In genomic region chr2:98479959-98480524, GRCh38 we compare ENCODE assay signal across 8 cellular contexts.
DNase-seq lines count a peak whose midpoint lies in the region; ATAC-seq lines count a peak whose summit lies in the region.

No MANE protein-coding gene starts in this region.

- DNase-seq in DMS153 (lab: John Stamatoyannopoulos, UW) (peak; percentile 33), NCI-H2171 (lab: John Stamatoyannopoulos, UW) (peak; percentile 96), iPS-NIHi11 (ENCODE audit: low spot score) (peak; percentile 60), NK-92 (lab: John Stamatoyannopoulos, UW; ENCODE audit: unreplicated experiment) (no peak)
- peak; percentile 68 for DNase-seq in activated naive CD4-positive, alpha-beta T cell treated with anti-CD3 and anti-CD28 coated beads, Interleukin-2, amount 10 ng/mL, durations not matched to agents 7 days and 5 days
- DNase-seq in stimulated activated naive CD4-positive, alpha-beta T cell (lab: John Stamatoyannopoulos, UW), result peak in 4 of 6 experiments; percentile 14 to 29 (median 20)
- no peak for DNase-seq in activated CD4-positive, CD25-positive, alpha-beta regulatory T cell (lab: John Stamatoyannopoulos, UW)

- peak overlapping the region; percentile 57 for H3K4me3 Mint-ChIP-seq in activated naive CD4-positive, alpha-beta T cell treated with anti-CD3 and anti-CD28 coated beads, Interleukin-2, amount 10 ng/mL, durations not matched to agents 7 days and 5 days

- CTCF ChIA-PET in activated naive CD4-positive, alpha-beta T cell treated with anti-CD3 and anti-CD28 coated beads, Interleukin-2, amount 10 ng/mL, durations not matched to agents 7 days and 5 days (lab: Charles Lee), result interaction anchor here (1.1 to 2.8 kb wide), 7 partner anchors 8 to 106 kb away, joined by 3 to 20 read pairs (median 4); no protein-coding TSS in a partner anchor

- peak; percentile 43 for ATAC-seq in GM21786 (IDR thresholded peaks at IDR 0.05; ENCODE audit: unreplicated experiment)

- H3K4me1 Mint-ChIP-seq in activated naive CD4-positive, alpha-beta T cell treated with anti-CD3 and anti-CD28 coated beads, Interleukin-2, amount 10 ng/mL, durations not matched to agents 7 days and 5 days, result peaks cover 99% of the 10 kb centered on the region

- peaks cover 33% of the 10 kb centered on the region for H3K36me3 Mint-ChIP-seq in activated naive CD4-positive, alpha-beta T cell treated with anti-CD3 and anti-CD28 coated beads, Interleukin-2, amount 10 ng/mL, durations not matched to agents 7 days and 5 days

- H3K27ac Mint-ChIP-seq in activated naive CD4-positive, alpha-beta T cell treated with anti-CD3 and anti-CD28 coated beads, Interleukin-2, amount 10 ng/mL, durations not matched to agents 7 days and 5 days, result peak overlapping the region; percentile 97

- no peaks in the 10 kb centered on the region for H3K27me3 Mint-ChIP-seq in activated naive CD4-positive, alpha-beta T cell treated with anti-CD3 and anti-CD28 coated beads, Interleukin-2, amount 10 ng/mL, durations not matched to agents 7 days and 5 days

- no peaks in the 10 kb centered on the region for H3K9me3 Mint-ChIP-seq in activated naive CD4-positive, alpha-beta T cell treated with anti-CD3 and anti-CD28 coated beads, Interleukin-2, amount 10 ng/mL, durations not matched to agents 7 days and 5 days

Comparison
In these comparisons a context has a peak if more than half of its experiments do, and no peak if none do; other contexts are left out.
1. DNase-seq: peak in DMS153 (single experiment), NCI-H2171 (single experiment), activated naive CD4-positive, alpha-beta T cell treated with anti-CD3 and anti-CD28 coated beads, Interleukin-2, amount 10 ng/mL, durations not matched to agents 7 days and 5 days (single experiment), iPS-NIHi11 (single experiment) and stimulated activated naive CD4-positive, alpha-beta T cell (4 of 6); none in NK-92 (single experiment) and activated CD4-positive, CD25-positive, alpha-beta regulatory T cell (0 of 4).